Comparison of ENCODE assay signal across 26 cellular contexts in the genomic region with DNA sequence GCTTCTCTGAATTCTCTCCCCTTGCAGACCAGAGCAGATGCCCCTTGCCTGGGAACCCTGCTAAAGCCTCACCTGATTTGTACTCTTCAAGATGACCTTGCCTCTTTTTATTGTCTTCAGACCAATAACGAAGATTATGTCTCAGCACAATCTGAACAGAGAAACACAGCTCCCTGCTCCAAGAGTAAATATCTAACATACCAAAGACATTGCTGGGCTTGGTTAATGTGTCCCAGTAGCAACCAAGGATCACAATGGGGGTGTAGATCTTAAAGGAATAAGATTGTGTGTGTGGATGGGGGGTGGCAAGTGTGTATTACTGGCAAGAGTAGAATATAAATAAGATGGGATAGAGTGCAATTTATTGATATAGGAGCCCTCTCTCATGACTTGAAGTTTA.
DNase-seq lines count a peak whose midpoint lies in the region; ATAC-seq and TF ChIP-seq lines count a peak whose summit lies in the region.
"Had no signal": no experiment of that assay in that cellular context is flagged by ENCODE, and none has a peak within 500 bp of the region (broad histone marks: within the 10 kb centered on the region; RNA-seq: fewer than 3 reads in every experiment).

No MANE protein-coding gene starts in this region.

- no peaks in the 10 kb centered on the region for H3K79me1 ChIP-seq in mesenchymal stem cell (replicated peaks; ENCODE audit: low read length, poor library complexity, severe bottlenecking)

- TF ChIP-seq EP300 in stomach (IDR thresholded peaks at IDR 0.05), result no peak

- H3K9me3 ChIP-seq in mesenchymal stem cell (ENCODE audit: control insufficient read depth, low read length), result no peaks in the 10 kb centered on the region
- no peaks in the 10 kb centered on the region for H3K9me3 ChIP-seq in stomach
- H3K9me3 ChIP-seq: gastroesophageal sphincter, sigmoid colon, thyroid gland had no signal

- no peak overlapping the region for H3K18ac ChIP-seq in mesenchymal stem cell (ENCODE audit: low read depth in 1 of 2, low read length in 2 of 2)

- no peak overlapping the region for H3K14ac ChIP-seq in mesenchymal stem cell (ENCODE audit: low read length in 2 of 2)

- no peak overlapping the region for H3K4ac ChIP-seq in mesenchymal stem cell (ENCODE audit: low read depth in 1 of 2, low read length in 2 of 2)

- H3K9ac ChIP-seq in mesenchymal stem cell (ENCODE audit: low read length), result no peak overlapping the region

- H3K4me2 ChIP-seq in mesenchymal stem cell (ENCODE audit: low read length, poor library complexity, severe bottlenecking), result peak overlapping the region; percentile 1

- ATAC-seq in GM18517 (IDR thresholded peaks at IDR 0.05; ENCODE audit: unreplicated experiment), result no peak
- ATAC-seq: activated T-helper 17 cell treated with anti-CD3 and anti-CD28 coated beads, Interleukin-2, amount 50 U/mL, for 72 hours; gastroesophageal sphincter had no signal

- no peak overlapping the region for H2BK5ac ChIP-seq in mesenchymal stem cell (ENCODE audit: low read depth, low read length, poor library complexity, severe bottlenecking)

- H2AK5ac ChIP-seq in mesenchymal stem cell (ENCODE audit: low read length, severe bottlenecking), result no peak overlapping the region

- H2BK15ac ChIP-seq in mesenchymal stem cell (ENCODE audit: low read depth, poor library complexity, severe bottlenecking), result no peak overlapping the region

- TF ChIP-seq CTCF in choroid plexus epithelial cell (conservative IDR thresholded peaks at IDR 0.05; ENCODE audit: low read depth, low read length) (no peak), stomach (IDR thresholded peaks at IDR 0.05) (no peak), RWPE1 (conservative IDR thresholded peaks at IDR 0.05; ENCODE audit: low read depth) (no peak)

- no peak overlapping the region for H3K23ac ChIP-seq in mesenchymal stem cell (ENCODE audit: low read length in 2 of 2)

- H3K27me3 ChIP-seq in mesenchymal stem cell (ENCODE audit: control insufficient read depth in 1 of 2, insufficient read depth in 1 of 2, low read length in 2 of 2), result peaks cover 0 to 3% of the 10 kb centered on the region in 2 experiments
- no peaks in the 10 kb centered on the region for H3K27me3 ChIP-seq in stomach
- H3K27me3 ChIP-seq: dorsolateral prefrontal cortex, gastroesophageal sphincter, sigmoid colon, thyroid gland had no signal

- no peak overlapping the region for H4K91ac ChIP-seq in mesenchymal stem cell (ENCODE audit: low read length)

- H2BK120ac ChIP-seq in mesenchymal stem cell (ENCODE audit: low read depth, low read length), result no peak overlapping the region

- intact Hi-C loops in stomach (cut with DNase I; ENCODE audit: low total_unique reads), result no loop called here

- H3K4me3 ChIP-seq in choroid plexus epithelial cell (ENCODE audit: low read depth, low read length) (no peak overlapping the region), mesenchymal stem cell (ENCODE audit: insufficient read depth in 1 of 2, low read depth in 1 of 2, low read length in 2 of 2) (no peak overlapping the region), stomach (no peak overlapping the region)
- H3K4me3 ChIP-seq: dorsolateral prefrontal cortex, gastroesophageal sphincter, sigmoid colon, thyroid gland had no signal

- peak overlapping the region; percentile 92 for H3K27ac ChIP-seq in mesenchymal stem cell (ENCODE audit: low read length, poor library complexity, severe bottlenecking)
- no peak overlapping the region for H3K27ac ChIP-seq in stomach
- H3K27ac ChIP-seq in RWPE1, result no peak overlapping the region
- H3K27ac ChIP-seq: dorsolateral prefrontal cortex, epithelial cell of prostate, gastroesophageal sphincter, sigmoid colon, thyroid gland had no signal

- H2BK12ac ChIP-seq in mesenchymal stem cell (ENCODE audit: low read length in 2 of 2), result no peak overlapping the region

- H4K8ac ChIP-seq in mesenchymal stem cell (ENCODE audit: low read length), result no peak overlapping the region

- TF ChIP-seq POLR2A in stomach (IDR thresholded peaks at IDR 0.05), result no peak

- DNase-seq in AG20443 (ENCODE audit: low spot score), result peak; percentile 77
- peak; percentile 37 for DNase-seq in M059J (ENCODE audit: low read depth)
- peak; percentile 66 for DNase-seq in choroid plexus epithelial cell (ENCODE audit: low read depth)
- DNase-seq in mesenchymal stem cell, result no peak
- no peak for DNase-seq in NCI-H510A (lab: John Stamatoyannopoulos, UW)
- DNase-seq in stomach, result no peak
- DNase-seq in RWPE1 (ENCODE audit: low spot score), result no peak
- DNase-seq: activated CD4-positive, alpha-beta T cell treated with anti-CD3 and anti-CD28 coated beads, Interleukin-2, amount 50 U/mL, for 1 hour; CD4-positive, alpha-beta T cell; DMS79 treated with DMSO at 0.1 percent for 48 hours; dorsolateral prefrontal cortex; midbrain; MM.1S; NCI-H1436 treated with DMSO at 0.1 percent for 48 hours; NCI-H2171; NCI-H69; OCI-M1; posterior cingulate gyrus; SIG-M5; sigmoid colon; stimulated activated naive CD4-positive, alpha-beta T cell; thyroid gland had no signal

- H3K4me1 ChIP-seq in mesenchymal stem cell (ENCODE audit: control insufficient read depth, insufficient read depth, low read depth, low read length) (peaks cover 17% of the 10 kb centered on the region), stomach (peaks cover 5 to 12% (median 11%) of the 10 kb centered on the region in 4 donors)

- H3K36me3 ChIP-seq in mesenchymal stem cell (ENCODE audit: control insufficient read depth in 1 of 2, insufficient read depth in 2 of 2, low read depth in 1 of 2, low read length in 2 of 2) (no peaks in the 10 kb centered on the region), stomach (no peaks in the 10 kb centered on the region)
- H3K36me3 ChIP-seq: gastroesophageal sphincter, sigmoid colon, thyroid gland had no signal

- CTCF ChIA-PET in RWPE1 (lab: Yijun Ruan, JAX), result no interaction called here

- H2AFZ ChIP-seq in mesenchymal stem cell (ENCODE audit: low read depth, low read length), result no peak overlapping the region

- WGBS in mesenchymal stem cell, result 14% methylated on average over 1 of the region's 1 CpG
- WGBS in stomach, 5 donors, result 24 to 60% (median 28%) methylated on average over 1 of the region's 1 CpG

- POLR2A ChIA-PET in RWPE1 (lab: Yijun Ruan, JAX; ENCODE audit: low non-redundant PET), result no interaction called here

Comparison
In these comparisons a context has a peak if more than half of its experiments do, and no peak if none do; other contexts are left out.
1. DNase-seq: peak in AG20443 (single experiment), M059J (single experiment) and choroid plexus epithelial cell (single experiment); none in mesenchymal stem cell (single experiment), NCI-H510A (single experiment), stomach (single experiment) and RWPE1 (single experiment).